10 cellular contexts compared by ENCODE assay signal in genomic region chr12:2053675-2054070, GRCh38.
DNase-seq lines count a peak whose midpoint lies in the region; ATAC-seq lines count a peak whose summit lies in the region.
"Had no signal": no experiment of that assay in that cellular context is flagged by ENCODE, and none has a peak within 500 bp of the region (broad histone marks: within the 10 kb centered on the region; RNA-seq: fewer than 3 reads in every experiment).

No MANE protein-coding gene starts in this region.

- no peaks in the 10 kb centered on the region for H3K36me3 ChIP-seq in iPS-20b (ENCODE audit: insufficient read depth, low read depth, low read length)
- H3K36me3 ChIP-seq in stomach smooth muscle (ENCODE audit: control insufficient read depth in 2 of 2, insufficient read depth in 2 of 2, low read length in 2 of 2): no peaks in the 10 kb centered on the region

- no peak overlapping the region for H3K27ac ChIP-seq in iPS-20b (ENCODE audit: low read length)
- H3K27ac ChIP-seq in stomach smooth muscle (ENCODE audit: low read length): peak overlapping the region; percentile 87
- H3K27ac ChIP-seq: parathyroid adenoma had no signal

- peaks cover 72% of the 10 kb centered on the region for H3K27me3 ChIP-seq in iPS-20b (ENCODE audit: insufficient read depth, low read length)
- no peaks in the 10 kb centered on the region for H3K27me3 ChIP-seq in stomach smooth muscle (ENCODE audit: control insufficient read depth in 1 of 2, insufficient read depth in 2 of 2, low read length in 2 of 2)

- H3K9me3 ChIP-seq in iPS-20b (ENCODE audit: insufficient read depth, low read depth, low read length) (no peaks in the 10 kb centered on the region), stomach smooth muscle (ENCODE audit: control insufficient read depth in 2 of 2, low read length in 2 of 2) (no peaks in the 10 kb centered on the region)

- H3K4me3 ChIP-seq in iPS-20b (ENCODE audit: low read length): peak overlapping the region; percentile 77; the same call in 1 of the 2 replicates
- H3K4me3 ChIP-seq in stomach smooth muscle (ENCODE audit: low read length in 2 of 2): peak overlapping the region in 1 of 2 donors; percentile 90

- no peak for ATAC-seq in GM18502 (IDR thresholded peaks at IDR 0.05; ENCODE audit: poor library complexity, unreplicated experiment)

- DNase-seq in HCEC 1CT: peak; percentile 21
- DNase-seq in astrocyte of the hippocampus (ENCODE audit: low read depth, low spot score): peak; percentile 29
- no peak for DNase-seq in amniotic stem cell (lab: John Stamatoyannopoulos, UW)
- DNase-seq in activated CD4-positive, alpha-beta T cell treated with anti-CD3 and anti-CD28 coated beads, Interleukin-2, amount 50 U/mL, for 48 hours: no peak
- no peak for DNase-seq in glomerular visceral epithelial cell (ENCODE audit: extremely low spot score)
- DNase-seq: activated CD4-positive, alpha-beta T cell treated with anti-CD3 and anti-CD28 coated beads, Interleukin-2, amount 50 U/mL, for 1 hour had no signal

- H3K9ac ChIP-seq in iPS-20b (ENCODE audit: low read depth, low read length): no peak overlapping the region
- H3K9ac ChIP-seq in stomach smooth muscle (ENCODE audit: low read length in 2 of 2): peak overlapping the region; percentile 86 to 88
- H3K9ac ChIP-seq: parathyroid adenoma had no signal

- H3K4me1 ChIP-seq in iPS-20b (ENCODE audit: insufficient read depth, low read length): peaks cover 13% of the 10 kb centered on the region
- H3K4me1 ChIP-seq in stomach smooth muscle (ENCODE audit: control insufficient read depth, insufficient read depth, low read length): peaks cover 53% of the 10 kb centered on the region
- H3K4me1 ChIP-seq: parathyroid adenoma had no signal

Comparison
In these comparisons a context has a peak if more than half of its experiments do, and no peak if none do; other contexts are left out.
1. DNase-seq: peak in HCEC 1CT (single experiment) and astrocyte of the hippocampus (single experiment); none in amniotic stem cell (single experiment), activated CD4-positive, alpha-beta T cell treated with anti-CD3 and anti-CD28 coated beads, Interleukin-2, amount 50 U/mL, for 48 hours (0 of 2) and glomerular visceral epithelial cell (single experiment).